In genomic region chr6:36809933-36810844, GRCh38 we compare ENCODE assay signal across 1 cellular context.
TF ChIP-seq lines count a peak whose summit lies in the region.

No MANE protein-coding gene starts in this region.

TF ChIP-seq in SK-N-SH, 30 proteins besides CTCF, POLR2A, EP300 and RAD21:
- TF ChIP-seq GABPA (IDR thresholded peaks at IDR 0.05; ENCODE audit: low read depth) (no peak), SMC3 (IDR thresholded peaks at IDR 0.05; ENCODE audit: low read depth, low read length) (peak; percentile 25)
